In the genomic region with DNA sequence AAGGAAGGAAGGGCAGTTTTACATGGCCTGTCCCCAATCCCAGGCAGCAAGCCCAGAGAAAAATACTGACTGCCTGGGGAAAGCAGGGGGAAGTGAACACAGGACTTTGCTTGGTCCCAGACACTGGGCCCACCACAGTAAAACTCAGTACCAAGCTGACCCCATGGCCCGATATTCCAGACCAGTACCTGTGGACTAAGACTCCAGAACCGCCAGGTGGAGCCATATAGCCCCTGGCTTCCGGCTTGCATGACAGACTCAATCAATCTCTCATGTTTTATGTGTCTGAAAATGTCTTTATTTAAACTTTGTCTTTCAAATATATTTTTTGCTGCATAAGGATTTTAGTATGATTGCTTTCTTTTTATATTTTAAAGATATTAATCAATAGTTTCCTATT, we compare ENCODE assay signal across 1 cellular context.
TF ChIP-seq lines count a peak whose summit lies in the region.

No MANE protein-coding gene starts in this region.

TF ChIP-seq in SK-N-SH treated with all-trans-retinoic acid at 6 μM for 48 hours, 23 proteins besides CTCF, POLR2A, EP300 and RAD21 (continued from another document):
- TF ChIP-seq ARNTL (CRISPR knock-in tag; IDR thresholded peaks at IDR 0.05; ENCODE audit: borderline replicate concordance, low read depth) (no peak), RARB (CRISPR knock-in tag; IDR thresholded peaks at IDR 0.05) (no peak), ZFP3 (CRISPR knock-in tag; IDR thresholded peaks at IDR 0.05) (no peak)
- TF ChIP-seq, protein P1, sequence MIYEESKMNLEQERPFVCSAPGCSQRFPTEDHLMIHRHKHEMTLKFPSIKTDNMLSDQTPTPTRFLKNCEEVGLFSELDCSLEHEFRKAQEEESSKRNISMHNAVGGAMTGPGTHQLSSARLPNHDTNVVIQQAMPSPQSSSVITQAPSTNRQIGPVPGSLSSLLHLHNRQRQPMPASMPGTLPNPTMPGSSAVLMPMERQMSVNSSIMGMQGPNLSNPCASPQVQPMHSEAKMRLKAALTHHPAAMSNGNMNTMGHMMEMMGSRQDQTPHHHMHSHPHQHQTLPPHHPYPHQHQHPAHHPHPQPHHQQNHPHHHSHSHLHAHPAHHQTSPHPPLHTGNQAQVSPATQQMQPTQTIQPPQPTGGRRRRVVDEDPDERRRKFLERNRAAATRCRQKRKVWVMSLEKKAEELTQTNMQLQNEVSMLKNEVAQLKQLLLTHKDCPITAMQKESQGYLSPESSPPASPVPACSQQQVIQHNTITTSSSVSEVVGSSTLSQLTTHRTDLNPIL (CRISPR knock-in tag; IDR thresholded peaks at IDR 0.05; ENCODE audit: low read depth), result no peak
- TF ChIP-seq, protein P2, sequence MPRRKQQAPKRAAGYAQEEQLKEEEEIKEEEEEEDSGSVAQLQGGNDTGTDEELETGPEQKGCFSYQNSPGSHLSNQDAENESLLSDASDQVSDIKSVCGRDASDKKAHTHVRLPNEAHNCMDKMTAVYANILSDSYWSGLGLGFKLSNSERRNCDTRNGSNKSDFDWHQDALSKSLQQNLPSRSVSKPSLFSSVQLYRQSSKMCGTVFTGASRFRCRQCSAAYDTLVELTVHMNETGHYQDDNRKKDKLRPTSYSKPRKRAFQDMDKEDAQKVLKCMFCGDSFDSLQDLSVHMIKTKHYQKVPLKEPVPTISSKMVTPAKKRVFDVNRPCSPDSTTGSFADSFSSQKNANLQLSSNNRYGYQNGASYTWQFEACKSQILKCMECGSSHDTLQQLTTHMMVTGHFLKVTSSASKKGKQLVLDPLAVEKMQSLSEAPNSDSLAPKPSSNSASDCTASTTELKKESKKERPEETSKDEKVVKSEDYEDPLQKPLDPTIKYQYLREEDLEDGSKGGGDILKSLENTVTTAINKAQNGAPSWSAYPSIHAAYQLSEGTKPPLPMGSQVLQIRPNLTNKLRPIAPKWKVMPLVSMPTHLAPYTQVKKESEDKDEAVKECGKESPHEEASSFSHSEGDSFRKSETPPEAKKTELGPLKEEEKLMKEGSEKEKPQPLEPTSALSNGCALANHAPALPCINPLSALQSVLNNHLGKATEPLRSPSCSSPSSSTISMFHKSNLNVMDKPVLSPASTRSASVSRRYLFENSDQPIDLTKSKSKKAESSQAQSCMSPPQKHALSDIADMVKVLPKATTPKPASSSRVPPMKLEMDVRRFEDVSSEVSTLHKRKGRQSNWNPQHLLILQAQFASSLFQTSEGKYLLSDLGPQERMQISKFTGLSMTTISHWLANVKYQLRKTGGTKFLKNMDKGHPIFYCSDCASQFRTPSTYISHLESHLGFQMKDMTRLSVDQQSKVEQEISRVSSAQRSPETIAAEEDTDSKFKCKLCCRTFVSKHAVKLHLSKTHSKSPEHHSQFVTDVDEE (CRISPR knock-in tag; IDR thresholded peaks at IDR 0.05), result no peak
- TF ChIP-seq, protein P3, sequence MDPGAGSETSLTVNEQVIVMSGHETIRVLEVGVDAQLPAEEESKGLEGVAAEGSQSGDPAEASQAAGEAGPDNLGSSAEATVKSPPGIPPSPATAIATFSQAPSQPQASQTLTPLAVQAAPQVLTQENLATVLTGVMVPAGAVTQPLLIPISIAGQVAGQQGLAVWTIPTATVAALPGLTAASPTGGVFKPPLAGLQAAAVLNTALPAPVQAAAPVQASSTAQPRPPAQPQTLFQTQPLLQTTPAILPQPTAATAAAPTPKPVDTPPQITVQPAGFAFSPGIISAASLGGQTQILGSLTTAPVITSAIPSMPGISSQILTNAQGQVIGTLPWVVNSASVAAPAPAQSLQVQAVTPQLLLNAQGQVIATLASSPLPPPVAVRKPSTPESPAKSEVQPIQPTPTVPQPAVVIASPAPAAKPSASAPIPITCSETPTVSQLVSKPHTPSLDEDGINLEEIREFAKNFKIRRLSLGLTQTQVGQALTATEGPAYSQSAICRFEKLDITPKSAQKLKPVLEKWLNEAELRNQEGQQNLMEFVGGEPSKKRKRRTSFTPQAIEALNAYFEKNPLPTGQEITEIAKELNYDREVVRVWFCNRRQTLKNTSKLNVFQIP (CRISPR knock-in tag; IDR thresholded peaks at IDR 0.05; ENCODE audit: borderline replicate concordance, low read depth), result no peak
